11 cellular contexts compared by ENCODE assay signal in the genomic region with DNA sequence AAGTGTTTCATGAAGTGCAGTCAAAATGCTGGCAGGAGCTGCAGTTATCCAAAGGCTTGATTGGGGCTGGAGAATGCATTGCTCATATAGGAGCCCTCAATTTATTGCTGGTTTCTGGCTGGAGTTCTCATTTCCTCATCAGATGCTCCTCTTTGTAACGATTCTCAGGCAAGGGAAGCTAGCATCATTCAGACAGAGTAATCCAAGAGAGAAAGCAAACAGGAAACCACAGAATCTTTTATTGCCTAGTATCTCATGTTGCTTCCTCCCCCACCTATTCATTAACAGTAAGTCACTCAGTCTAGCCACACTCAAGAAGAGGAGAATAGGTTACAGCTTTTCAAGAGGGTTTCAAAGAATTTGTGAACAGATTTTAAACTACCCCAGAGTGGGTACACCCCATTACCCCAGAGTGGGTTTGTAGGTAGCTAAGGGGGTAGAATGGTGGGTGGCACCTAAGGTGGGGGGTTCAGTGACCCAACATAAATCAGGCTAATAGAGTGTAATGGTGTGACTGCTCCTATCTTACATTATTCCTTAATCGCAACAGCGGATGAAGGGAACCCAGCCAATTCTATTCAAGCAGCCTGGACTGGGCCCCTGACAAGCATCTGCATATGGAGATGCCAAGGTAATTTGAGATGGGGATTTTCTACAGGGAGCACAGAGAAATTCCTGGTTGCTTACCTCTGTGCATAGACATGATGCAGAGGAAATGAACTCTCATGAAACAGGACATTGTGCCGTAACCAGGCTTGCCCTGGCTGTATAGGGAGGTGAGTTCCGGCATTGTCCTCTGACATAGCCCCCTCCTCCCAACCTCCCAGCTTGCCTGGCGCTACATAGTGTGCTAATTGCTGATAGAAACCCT.
DNase-seq lines count a peak whose midpoint lies in the region; ATAC-seq, FAIRE-seq and TF ChIP-seq lines count a peak whose summit lies in the region.
"Had no signal": no experiment of that assay in that cellular context is flagged by ENCODE, and none has a peak within 500 bp of the region (broad histone marks: within the 10 kb centered on the region; RNA-seq: fewer than 3 reads in every experiment).

No MANE protein-coding gene starts in this region.

- H3K36me3 Mint-ChIP-seq in HFFc6 (ENCODE audit: low read depth), result no peaks in the 10 kb centered on the region
- H3K36me3 Mint-ChIP-seq: stimulated activated effector memory CD8-positive, alpha-beta T cell treated with anti-CD3 and anti-CD28 coated beads, Interleukin-12 subunit alpha, Interleukin-12 subunit beta, amount 100 ng/mL, for 72 hours had no signal

- H3K79me2 ChIP-seq in PC-9 (ENCODE audit: low read depth), result no peaks in the 10 kb centered on the region

- H3K4me2 ChIP-seq in PC-9, result no peak overlapping the region

- no peaks in the 10 kb centered on the region for H3F3A ChIP-seq in PC-9 (ENCODE audit: insufficient read depth, low read depth)

- DNase-seq in AG04449 (ENCODE audit: low read depth, low spot score), result peak; percentile 92
- DNase-seq in HFFc6, result peak; percentile 97
- DNase-seq in RCC 7860 (ENCODE audit: low spot score), result peak; percentile 87
- peak; percentile 92 for DNase-seq in fibroblast of pulmonary artery (ENCODE audit: low read depth)
- DNase-seq in PC-9, result no peak
- no peak for DNase-seq in DMS79 (lab: John Stamatoyannopoulos, UW)
- DNase-seq: midbrain had no signal

- peak overlapping the region; percentile 90 for H3K27ac Mint-ChIP-seq in HFFc6
- H3K27ac Mint-ChIP-seq: stimulated activated effector memory CD8-positive, alpha-beta T cell treated with anti-CD3 and anti-CD28 coated beads, Interleukin-12 subunit alpha, Interleukin-12 subunit beta, amount 100 ng/mL, for 72 hours had no signal

- no peaks in the 10 kb centered on the region for H4K20me1 ChIP-seq in PC-9 (ENCODE audit: insufficient read depth)

- H3K36me3 ChIP-seq in PC-9 (ENCODE audit: low read depth), result no peaks in the 10 kb centered on the region

- no peaks in the 10 kb centered on the region for H3K27me3 ChIP-seq in PC-9 (ENCODE audit: insufficient read depth, low read depth)

- no peaks in the 10 kb centered on the region for H3K9me2 ChIP-seq in PC-9 (ENCODE audit: insufficient read depth)

- ATAC-seq in GM21360 (IDR thresholded peaks at IDR 0.05; ENCODE audit: unreplicated experiment) (no peak), GM18868 (IDR thresholded peaks at IDR 0.05; ENCODE audit: unreplicated experiment) (no peak)
- ATAC-seq: stimulated activated effector memory CD8-positive, alpha-beta T cell treated with anti-CD3 and anti-CD28 coated beads, Interleukin-12 subunit alpha, Interleukin-12 subunit beta, amount 100 ng/mL, for 72 hours had no signal

- H3K27me3 Mint-ChIP-seq in HFFc6 (ENCODE audit: insufficient read depth), result peaks cover 2% of the 10 kb centered on the region; the same call in 1 of the 2 replicates

- CTCF ChIA-PET in AG04449 (lab: Yijun Ruan, JAX) (interaction anchor here (0.6 to 3.7 kb wide), 10 partner anchors 9 to 741 kb away, joined by 3 to 18 read pairs (median 3); no protein-coding TSS in a partner anchor), PC-9 (lab: Charles Lee) (no interaction called here)

- peak overlapping the region; percentile 71 for H3K4me3 Mint-ChIP-seq in HFFc6
- H3K4me3 Mint-ChIP-seq: stimulated activated effector memory CD8-positive, alpha-beta T cell treated with anti-CD3 and anti-CD28 coated beads, Interleukin-12 subunit alpha, Interleukin-12 subunit beta, amount 100 ng/mL, for 72 hours had no signal

- peaks cover 96% of the 10 kb centered on the region for H3K4me1 Mint-ChIP-seq in HFFc6 (ENCODE audit: low read depth)
- H3K4me1 Mint-ChIP-seq: stimulated activated effector memory CD8-positive, alpha-beta T cell treated with anti-CD3 and anti-CD28 coated beads, Interleukin-12 subunit alpha, Interleukin-12 subunit beta, amount 100 ng/mL, for 72 hours had no signal

- H3K9me3 ChIP-seq in PC-9 (ENCODE audit: insufficient read depth, low read depth), result no peaks in the 10 kb centered on the region

- H3K4me3 ChIP-seq in AG04449 (ENCODE audit: low read depth, low read length), result no peak overlapping the region
- H3K4me3 ChIP-seq in fibroblast of pulmonary artery (replicated peaks; ENCODE audit: low read depth, low read length), result no peak overlapping the region
- H3K4me3 ChIP-seq in PC-9, result no peak overlapping the region

- no peak overlapping the region for H2AFZ ChIP-seq in PC-9

- no TSS peak for BruUV-seq in PC-9 (replicated peaks; lab: Mats Ljungman, UMichigan)

- POLR2A ChIA-PET in AG04449 (lab: Yijun Ruan, JAX), result interaction anchor here (0.6 to 2.2 kb wide), 5 partner anchors 17 to 79 kb away, joined by 4 to 12 read pairs (median 7); no protein-coding TSS in a partner anchor
- POLR2A ChIA-PET in PC-9 (lab: Charles Lee; ENCODE audit: unreplicated experiment), result no interaction called here

- H3K9me3 Mint-ChIP-seq in HFFc6, result no peaks in the 10 kb centered on the region
- H3K9me3 Mint-ChIP-seq: stimulated activated effector memory CD8-positive, alpha-beta T cell treated with anti-CD3 and anti-CD28 coated beads, Interleukin-12 subunit alpha, Interleukin-12 subunit beta, amount 100 ng/mL, for 72 hours had no signal

- no peak overlapping the region for H3K27ac ChIP-seq in PC-9
- H3K27ac ChIP-seq: HL-60 had no signal

- no peaks in the 10 kb centered on the region for H3K4me1 ChIP-seq in PC-9 (replicated peaks; ENCODE audit: insufficient read depth)

- TF ChIP-seq CTCF in AG04449 (IDR thresholded peaks at IDR 0.05; ENCODE audit: insufficient read depth, low read length, missing control alignments) (no peak), HFFc6 (IDR thresholded peaks at IDR 0.05) (no peak), fibroblast of pulmonary artery (IDR thresholded peaks at IDR 0.05; ENCODE audit: low read length, missing control alignments) (no peak), PC-9 (conservative IDR thresholded peaks at IDR 0.05) (no peak)

- intact Hi-C loops in PC-9 (cut with micrococcal nuclease; ENCODE audit: unreplicated experiment), result no loop called here

- peak; percentile 90 for FAIRE-seq in RCC 7860 (lab: Jason Lieb, UNC)

Comparison
In these comparisons a context has a peak if more than half of its experiments do, and no peak if none do; other contexts are left out.
1. DNase-seq: peak in AG04449 (single experiment), HFFc6 (single experiment), RCC 7860 (single experiment) and fibroblast of pulmonary artery (single experiment); none in PC-9 (0 of 2) and DMS79 (single experiment).